In genomic region chr16:68446941-68447675, GRCh38 we compare ENCODE assay signal across 12 cellular contexts. TPM values are rescaled to one million over a fixed set of nuclear protein-coding genes. Genes with fewer than 3 reads are reported as not detected.
DNase-seq lines count a peak whose midpoint lies in the region; FAIRE-seq and TF ChIP-seq lines count a peak whose summit lies in the region.
"Had no signal": no experiment of that assay in that cellular context is flagged by ENCODE, and none has a peak within 500 bp of the region (broad histone marks: within the 10 kb centered on the region; RNA-seq: fewer than 3 reads in every experiment).

No MANE protein-coding gene starts in this region.

- no peaks in the 10 kb centered on the region for H3K36me3 Mint-ChIP-seq in astrocyte (ENCODE audit: low read depth, unreplicated experiment)

- peaks cover 2% of the 10 kb centered on the region for H3K9me3 Mint-ChIP-seq in astrocyte (ENCODE audit: unreplicated experiment)

- CTCF ChIA-PET in RWPE1 (lab: Yijun Ruan, JAX) = interaction anchor here (0.5 kb wide), 1 partner anchor 875 kb away, joined by 3 read pairs; no protein-coding TSS in a partner anchor
- CTCF ChIA-PET in PC-9 (lab: Charles Lee) = interaction anchor here (1.3 kb wide), 1 partner anchor 50 kb away, joined by 4 read pairs; no protein-coding TSS in a partner anchor

- peaks cover 22% of the 10 kb centered on the region for H3K4me1 Mint-ChIP-seq in astrocyte (ENCODE audit: low read depth, unreplicated experiment)

- BruUV-seq in PC-9 (replicated peaks; lab: Mats Ljungman, UMichigan) = no TSS peak

- H3K27ac ChIP-seq in BLaER1 treated with 17β-estradiol and CSF1 and Interleukin-3, amounts not matched to agents 10 nM and 100 nM = no peak overlapping the region
- H3K27ac ChIP-seq in astrocyte (ENCODE audit: low read depth, low read length) (no peak overlapping the region), mucosa of rectum (ENCODE audit: low read depth in 2 of 2, low read length in 2 of 2) (no peak overlapping the region), RWPE1 (no peak overlapping the region), ascending aorta (no peak overlapping the region), PC-9 (no peak overlapping the region)
- H3K27ac ChIP-seq: upper lobe of left lung had no signal

- intact Hi-C loops in ascending aorta (cut with DNase I) (no loop called here), PC-9 (cut with micrococcal nuclease; ENCODE audit: unreplicated experiment) (no loop called here)

- peak; percentile 18 for DNase-seq in GM20000 (ENCODE audit: low spot score)
- DNase-seq in astrocyte (ENCODE audit: low read depth) = no peak
- no peak for DNase-seq in RWPE1 (ENCODE audit: low spot score)
- no peak for DNase-seq in ascending aorta (ENCODE audit: low spot score in 2 of 2)
- DNase-seq in PC-9 = no peak
- no peak for DNase-seq in NCI-H510A (lab: John Stamatoyannopoulos, UW)
- DNase-seq: central memory CD4-positive, alpha-beta T cell; left colon; NCI-H1694 treated with DMSO at 0.1 percent for 48 hours had no signal

- no peaks in the 10 kb centered on the region for H3K79me2 ChIP-seq in astrocyte (ENCODE audit: insufficient read depth, low read length)
- H3K79me2 ChIP-seq in PC-9 (ENCODE audit: low read depth) = no peaks in the 10 kb centered on the region

- no peak overlapping the region for H2AFZ ChIP-seq in astrocyte (ENCODE audit: low read depth, low read length)
- H2AFZ ChIP-seq in PC-9 = no peak overlapping the region

- no peak overlapping the region for H3K9ac ChIP-seq in BLaER1 treated with 17β-estradiol and CSF1 and Interleukin-3, amounts not matched to agents 10 nM and 100 nM
- H3K9ac ChIP-seq in astrocyte (ENCODE audit: low read length) (no peak overlapping the region), mucosa of rectum (ENCODE audit: low read depth in 1 of 2, low read length in 2 of 2) (no peak overlapping the region)

- TF ChIP-seq CTCF in GM20000 (IDR thresholded peaks at IDR 0.05; ENCODE audit: extremely low read depth, missing control alignments) (no peak), astrocyte (IDR thresholded peaks at IDR 0.05; ENCODE audit: insufficient read depth, low read depth, low read length) (no peak), RWPE1 (conservative IDR thresholded peaks at IDR 0.05; ENCODE audit: low read depth) (no peak), ascending aorta (IDR thresholded peaks at IDR 0.05) (no peak), PC-9 (conservative IDR thresholded peaks at IDR 0.05) (no peak)

- peaks cover 13 to 26% (median 22%) of the 10 kb centered on the region in 11 experiments; a peak in 21 of 22 replicates for H3K27me3 ChIP-seq in BLaER1 treated with 17β-estradiol and CSF1 and Interleukin-3, amounts not matched to agents 10 nM and 100 nM
- H3K27me3 ChIP-seq in astrocyte (ENCODE audit: insufficient read depth, low read length) = peaks cover 28% of the 10 kb centered on the region
- H3K27me3 ChIP-seq in mucosa of rectum (ENCODE audit: control insufficient read depth in 2 of 2, insufficient read depth in 2 of 2, low read length in 2 of 2) = peaks cover 5 to 7% of the 10 kb centered on the region in 2 donors
- H3K27me3 ChIP-seq in ascending aorta = peaks cover 2% of the 10 kb centered on the region
- H3K27me3 ChIP-seq in PC-9 (ENCODE audit: insufficient read depth, low read depth) = peaks cover 2% of the 10 kb centered on the region; the same call in 1 of the 2 replicates

- no peaks in the 10 kb centered on the region for H3K9me3 ChIP-seq in BLaER1 treated with 17β-estradiol and CSF1 and Interleukin-3, amounts not matched to agents 10 nM and 100 nM (replicated peaks in 1 of 11)
- H3K9me3 ChIP-seq in astrocyte (ENCODE audit: insufficient read depth, low read depth, low read length) = no peaks in the 10 kb centered on the region
- H3K9me3 ChIP-seq in mucosa of rectum (ENCODE audit: control insufficient read depth in 2 of 2, low read length in 2 of 2) = no peaks in the 10 kb centered on the region
- no peaks in the 10 kb centered on the region for H3K9me3 ChIP-seq in ascending aorta
- H3K9me3 ChIP-seq in PC-9 (ENCODE audit: insufficient read depth, low read depth) = no peaks in the 10 kb centered on the region
- H3K9me3 ChIP-seq: upper lobe of left lung had no signal

- peak overlapping the region in 1 of 10 experiments; percentile 55; a peak in 1 of 20 replicates for H3K4me3 ChIP-seq in BLaER1 treated with 17β-estradiol and CSF1 and Interleukin-3, amounts not matched to agents 10 nM and 100 nM
- H3K4me3 ChIP-seq in astrocyte (ENCODE audit: insufficient read depth, low read depth, low read length) = no peak overlapping the region
- peak overlapping the region; percentile 64 to 69 for H3K4me3 ChIP-seq in mucosa of rectum (ENCODE audit: low read length in 2 of 2)
- no peak overlapping the region for H3K4me3 ChIP-seq in ascending aorta
- H3K4me3 ChIP-seq in PC-9 = no peak overlapping the region

- H3F3A ChIP-seq in PC-9 (ENCODE audit: insufficient read depth, low read depth) = no peaks in the 10 kb centered on the region

- H3K9me2 ChIP-seq in PC-9 (ENCODE audit: insufficient read depth) = no peaks in the 10 kb centered on the region

- POLR2A ChIA-PET in RWPE1 (lab: Yijun Ruan, JAX; ENCODE audit: low non-redundant PET) = no interaction called here
- POLR2A ChIA-PET in PC-9 (lab: Charles Lee; ENCODE audit: unreplicated experiment) = no interaction called here

- peaks cover 0 to 21% (median 9%) of the 10 kb centered on the region in 11 experiments; a peak in 11 of 22 replicates for H4K20me1 ChIP-seq in BLaER1 treated with 17β-estradiol and CSF1 and Interleukin-3, amounts not matched to agents 10 nM and 100 nM
- H4K20me1 ChIP-seq in astrocyte (ENCODE audit: insufficient read depth, low read length) (peaks cover 6% of the 10 kb centered on the region), PC-9 (ENCODE audit: insufficient read depth) (no peaks in the 10 kb centered on the region)

- no peak for FAIRE-seq in astrocyte (lab: Jason Lieb, UNC)

- no peak overlapping the region for H3K27ac Mint-ChIP-seq in astrocyte (ENCODE audit: unreplicated experiment)

- H3K27me3 Mint-ChIP-seq in astrocyte (ENCODE audit: low read depth, unreplicated experiment) = peaks cover 45% of the 10 kb centered on the region

- no peak overlapping the region for H3K4me3 Mint-ChIP-seq in astrocyte (ENCODE audit: unreplicated experiment)

- H3K4me2 ChIP-seq in BLaER1 treated with 17β-estradiol and CSF1 and Interleukin-3, amounts not matched to agents 10 nM and 100 nM = peak overlapping the region; percentile 75 to 100 (median 92); a peak in 20 of 22 replicates
- peak overlapping the region; percentile 83 for H3K4me2 ChIP-seq in astrocyte (ENCODE audit: low read length)
- H3K4me2 ChIP-seq in PC-9 = no peak overlapping the region

- H3K36me3 ChIP-seq in BLaER1 treated with 17β-estradiol and CSF1 and Interleukin-3, amounts not matched to agents 10 nM and 100 nM = no peaks in the 10 kb centered on the region
- H3K36me3 ChIP-seq in astrocyte (ENCODE audit: insufficient read depth, low read length) (no peaks in the 10 kb centered on the region), mucosa of rectum (ENCODE audit: control insufficient read depth in 2 of 2, insufficient read depth in 2 of 2, low read length in 2 of 2) (no peaks in the 10 kb centered on the region), ascending aorta (no peaks in the 10 kb centered on the region), PC-9 (ENCODE audit: low read depth) (no peaks in the 10 kb centered on the region)
- H3K36me3 ChIP-seq: upper lobe of left lung had no signal

- peaks cover 12 to 18% (median 16%) of the 10 kb centered on the region in 10 experiments for H3K4me1 ChIP-seq in BLaER1 treated with 17β-estradiol and CSF1 and Interleukin-3, amounts not matched to agents 10 nM and 100 nM
- H3K4me1 ChIP-seq in astrocyte (ENCODE audit: insufficient read depth, low read length) (peaks cover 7% of the 10 kb centered on the region), mucosa of rectum (ENCODE audit: control insufficient read depth in 2 of 2, insufficient read depth in 2 of 2, low read length in 2 of 2) (peaks cover 10 to 13% of the 10 kb centered on the region in 2 donors), ascending aorta (peaks cover 7 to 16% of the 10 kb centered on the region in 2 donors), PC-9 (replicated peaks; ENCODE audit: insufficient read depth) (peaks cover 21% of the 10 kb centered on the region)

RNA-seq across cellular contexts. Expression of gene SMPD3, which starts 1.2 kb away (rescaled TPM):
- total RNA-seq in astrocyte (0.25 and 0.34 TPM in 2 replicates), ascending aorta (not detected), PC-9 (2021) (0.30 and 0.94 TPM in 2 replicates)

Comparison
In these comparisons a context has a peak if more than half of its experiments do, and no peak if none do; other contexts are left out.
1. H3K4me3 ChIP-seq: peak in mucosa of rectum (2 of 2); none in astrocyte (single experiment), ascending aorta (0 of 2) and PC-9 (single experiment).